Comparison of ENCODE assay signal across 2 cellular contexts in the genomic region with DNA sequence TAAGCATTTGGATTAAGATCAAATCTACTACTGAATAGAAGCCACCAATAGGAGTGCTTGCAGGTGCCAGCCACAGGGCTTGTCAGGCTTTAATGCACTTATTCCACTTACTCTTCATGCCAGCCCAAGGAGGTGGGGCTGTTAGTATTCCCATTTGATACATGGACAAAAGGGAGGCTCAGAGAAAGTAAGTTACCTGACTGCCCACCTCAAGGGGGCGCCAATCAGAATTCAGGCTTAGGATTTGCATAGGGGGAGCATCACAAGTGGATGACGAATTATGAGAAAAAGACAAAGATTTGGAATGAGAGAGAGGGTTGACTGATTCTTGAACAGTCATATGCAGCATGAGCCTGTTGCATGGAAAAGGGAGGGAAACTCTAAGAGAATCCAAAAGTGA.
TF ChIP-seq lines count a peak whose summit lies in the region.

No MANE protein-coding gene starts in this region.

TF ChIP-seq in SK-N-SH, 30 proteins besides CTCF, POLR2A, EP300 and RAD21 (continued from another document):
- TF ChIP-seq, protein P1, sequence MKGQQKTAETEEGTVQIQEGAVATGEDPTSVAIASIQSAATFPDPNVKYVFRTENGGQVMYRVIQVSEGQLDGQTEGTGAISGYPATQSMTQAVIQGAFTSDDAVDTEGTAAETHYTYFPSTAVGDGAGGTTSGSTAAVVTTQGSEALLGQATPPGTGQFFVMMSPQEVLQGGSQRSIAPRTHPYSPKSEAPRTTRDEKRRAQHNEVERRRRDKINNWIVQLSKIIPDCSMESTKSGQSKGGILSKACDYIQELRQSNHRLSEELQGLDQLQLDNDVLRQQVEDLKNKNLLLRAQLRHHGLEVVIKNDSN (IDR thresholded peaks at IDR 0.05; ENCODE audit: borderline replicate concordance, low read depth), result no peak
- TF ChIP-seq FOSL2 (IDR thresholded peaks at IDR 0.05; ENCODE audit: borderline replicate concordance, low read depth) (no peak), ZBTB33 (IDR thresholded peaks at IDR 0.05; ENCODE audit: borderline replicate concordance, low read depth) (no peak)

TF ChIP-seq in SK-N-SH treated with all-trans-retinoic acid at 6 μM for 48 hours, 23 proteins besides CTCF, POLR2A, EP300 and RAD21:
- TF ChIP-seq CREB5 (CRISPR knock-in tag; IDR thresholded peaks at IDR 0.05; ENCODE audit: low read depth) (no peak), PATZ1 (CRISPR knock-in tag; IDR thresholded peaks at IDR 0.05; ENCODE audit: borderline replicate concordance) (no peak), TCF4 (CRISPR knock-in tag; IDR thresholded peaks at IDR 0.05; ENCODE audit: borderline replicate concordance) (no peak), CSDC2 (CRISPR knock-in tag; IDR thresholded peaks at IDR 0.05) (no peak), SNAI2 (CRISPR knock-in tag; IDR thresholded peaks at IDR 0.05) (no peak), ZNF70 (CRISPR knock-in tag; IDR thresholded peaks at IDR 0.05) (no peak), OSR1 (CRISPR knock-in tag; IDR thresholded peaks at IDR 0.05) (no peak), BACH2 (CRISPR knock-in tag; IDR thresholded peaks at IDR 0.05; ENCODE audit: borderline replicate concordance) (no peak), ISL1 (CRISPR knock-in tag; IDR thresholded peaks at IDR 0.05) (no peak), ARNTL (CRISPR knock-in tag; IDR thresholded peaks at IDR 0.05; ENCODE audit: borderline replicate concordance, low read depth) (no peak), ZFP3 (CRISPR knock-in tag; IDR thresholded peaks at IDR 0.05) (no peak), PPARA (CRISPR knock-in tag; IDR thresholded peaks at IDR 0.05; ENCODE audit: borderline replicate concordance) (no peak), ZNF8 (CRISPR knock-in tag; IDR thresholded peaks at IDR 0.05) (no peak), ZNF565 (CRISPR knock-in tag; conservative IDR thresholded peaks at IDR 0.05; ENCODE audit: low read depth) (no peak)
- TF ChIP-seq, protein P2, sequence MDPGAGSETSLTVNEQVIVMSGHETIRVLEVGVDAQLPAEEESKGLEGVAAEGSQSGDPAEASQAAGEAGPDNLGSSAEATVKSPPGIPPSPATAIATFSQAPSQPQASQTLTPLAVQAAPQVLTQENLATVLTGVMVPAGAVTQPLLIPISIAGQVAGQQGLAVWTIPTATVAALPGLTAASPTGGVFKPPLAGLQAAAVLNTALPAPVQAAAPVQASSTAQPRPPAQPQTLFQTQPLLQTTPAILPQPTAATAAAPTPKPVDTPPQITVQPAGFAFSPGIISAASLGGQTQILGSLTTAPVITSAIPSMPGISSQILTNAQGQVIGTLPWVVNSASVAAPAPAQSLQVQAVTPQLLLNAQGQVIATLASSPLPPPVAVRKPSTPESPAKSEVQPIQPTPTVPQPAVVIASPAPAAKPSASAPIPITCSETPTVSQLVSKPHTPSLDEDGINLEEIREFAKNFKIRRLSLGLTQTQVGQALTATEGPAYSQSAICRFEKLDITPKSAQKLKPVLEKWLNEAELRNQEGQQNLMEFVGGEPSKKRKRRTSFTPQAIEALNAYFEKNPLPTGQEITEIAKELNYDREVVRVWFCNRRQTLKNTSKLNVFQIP (CRISPR knock-in tag; IDR thresholded peaks at IDR 0.05; ENCODE audit: borderline replicate concordance, low read depth), result no peak
